In genomic region chr12:122827258-122827657, GRCh38 we compare ENCODE assay signal across 25 cellular contexts. TPM values are rescaled to one million over a fixed set of nuclear protein-coding genes. Genes with fewer than 3 reads are reported as not detected.
DNase-seq lines count a peak whose midpoint lies in the region; ATAC-seq and TF ChIP-seq lines count a peak whose summit lies in the region.
"Had no signal": no experiment of that assay in that cellular context is flagged by ENCODE, and none has a peak within 500 bp of the region (broad histone marks: within the 10 kb centered on the region; RNA-seq: fewer than 3 reads in every experiment).

No MANE protein-coding gene starts in this region.

- TF ChIP-seq CTCF in left ventricle myocardium inferior (IDR thresholded peaks at IDR 0.05; ENCODE audit: borderline replicate concordance) = no peak

- no peak for DNase-seq in right cardiac atrium
- no peak for DNase-seq in left ventricle myocardium inferior
- DNase-seq in SK-N-MC (ENCODE audit: low read depth, low spot score) = no peak
- DNase-seq in memory B cell (ENCODE audit: low spot score in 2 of 2) = no peak
- no peak for DNase-seq in SHP77 (lab: John Stamatoyannopoulos, UW)
- no peak for DNase-seq in NCI-H146 treated with DMSO at 0.1 percent for 48 hours (lab: John Stamatoyannopoulos, UW; ENCODE audit: unreplicated experiment)
- DNase-seq: activated CD8-positive, alpha-beta memory T cell treated with anti-CD3 and anti-CD28 coated beads, Interleukin-2, amount 10 ng/mL, durations not matched to agents 7 days and 5 days; activated naive CD8-positive, alpha-beta T cell treated with anti-CD3 and anti-CD28 coated beads, Interleukin-2, amount 10 ng/mL, durations not matched to agents 7 days and 5 days; foreskin fibroblast; KBM-7; kidney; NCI-H1105; NCI-H2107; NCI-H524; PC-9; SK-N-SH; stimulated activated naive CD4-positive, alpha-beta T cell treated with Interleukin-2 at 50 U/mL for 16 hours; T1000 had no signal

- no peak overlapping the region for H3K27ac Mint-ChIP-seq in memory B cell
- H3K27ac Mint-ChIP-seq: activated CD8-positive, alpha-beta memory T cell treated with anti-CD3 and anti-CD28 coated beads, Interleukin-2, amount 10 ng/mL, durations not matched to agents 7 days and 5 days; activated naive CD8-positive, alpha-beta T cell treated with anti-CD3 and anti-CD28 coated beads, Interleukin-2, amount 10 ng/mL, durations not matched to agents 7 days and 5 days; activated T-helper 2 cell treated with anti-CD3 and anti-CD28 coated beads, Interferon-gamma antibody, Interleukin-2, Interleukin-4, amounts not matched to agents 10 μg/mL and 5 μg/mL and 100 μg/mL, durations not matched to agents 14 hours and 24 hours and 36 hours; dendritic cell treated with granulocyte-macrophage colony-stimulating factor and Interleukin-4, amounts not matched to agents 40 ng/mL and 50 ng/mL, for 4 days had no signal

- intact Hi-C loops in right cardiac atrium (cut with DNase I) (no loop called here), left ventricle myocardium inferior (cut with micrococcal nuclease) (no loop called here)

- peak overlapping the region; percentile 20 for H3K4me3 ChIP-seq in right cardiac atrium (ENCODE audit: low read length)
- no peak overlapping the region for H3K4me3 ChIP-seq in left ventricle myocardium inferior
- 0 out of 2 replicates have a peak overlapping the region, but pooled peaks have one; percentile 17 for H3K4me3 ChIP-seq in SK-N-MC
- H3K4me3 ChIP-seq: PC-9 had no signal

- H3K27me3 Mint-ChIP-seq in memory B cell = peaks cover 2% of the 10 kb centered on the region

- H3K9me3 ChIP-seq in right cardiac atrium (ENCODE audit: control insufficient read depth, low read length) = no peaks in the 10 kb centered on the region
- no peaks in the 10 kb centered on the region for H3K9me3 ChIP-seq in left ventricle myocardium inferior (replicated peaks)
- no peaks in the 10 kb centered on the region for H3K9me3 ChIP-seq in SK-N-MC (ENCODE audit: low read depth, low read length)
- H3K9me3 ChIP-seq: sigmoid colon, SK-N-SH had no signal

- H3K9me3 Mint-ChIP-seq in memory B cell = no peaks in the 10 kb centered on the region
- H3K9me3 Mint-ChIP-seq: activated naive CD8-positive, alpha-beta T cell treated with anti-CD3 and anti-CD28 coated beads, Interleukin-2, amount 10 ng/mL, durations not matched to agents 7 days and 5 days; activated T-helper 2 cell treated with anti-CD3 and anti-CD28 coated beads, Interferon-gamma antibody, Interleukin-2, Interleukin-4, amounts not matched to agents 10 μg/mL and 5 μg/mL and 100 μg/mL, durations not matched to agents 14 hours and 24 hours and 36 hours; dendritic cell treated with granulocyte-macrophage colony-stimulating factor and Interleukin-4, amounts not matched to agents 40 ng/mL and 50 ng/mL, for 4 days had no signal

- no peaks in the 10 kb centered on the region for H3K36me3 Mint-ChIP-seq in memory B cell
- H3K36me3 Mint-ChIP-seq: activated CD8-positive, alpha-beta memory T cell treated with anti-CD3 and anti-CD28 coated beads, Interleukin-2, amount 10 ng/mL, durations not matched to agents 7 days and 5 days; activated naive CD8-positive, alpha-beta T cell treated with anti-CD3 and anti-CD28 coated beads, Interleukin-2, amount 10 ng/mL, durations not matched to agents 7 days and 5 days had no signal

- H3K4me3 Mint-ChIP-seq in memory B cell = no peak overlapping the region
- H3K4me3 Mint-ChIP-seq: activated CD8-positive, alpha-beta memory T cell treated with anti-CD3 and anti-CD28 coated beads, Interleukin-2, amount 10 ng/mL, durations not matched to agents 7 days and 5 days; activated naive CD8-positive, alpha-beta T cell treated with anti-CD3 and anti-CD28 coated beads, Interleukin-2, amount 10 ng/mL, durations not matched to agents 7 days and 5 days; dendritic cell treated with granulocyte-macrophage colony-stimulating factor and Interleukin-4, amounts not matched to agents 40 ng/mL and 50 ng/mL, for 4 days had no signal

- H3K36me3 ChIP-seq in left ventricle myocardium inferior (no peaks in the 10 kb centered on the region), SK-N-MC (ENCODE audit: insufficient read depth, low read length) (no peaks in the 10 kb centered on the region)
- H3K36me3 ChIP-seq: sigmoid colon had no signal

- peak overlapping the region; percentile 68 for H3K9ac ChIP-seq in SK-N-MC (ENCODE audit: insufficient read length)
- H3K9ac ChIP-seq: SK-N-SH had no signal

- H3K27me3 ChIP-seq in right cardiac atrium (ENCODE audit: control insufficient read depth, insufficient read depth) (no peaks in the 10 kb centered on the region), left ventricle myocardium inferior (ENCODE audit: low read depth) (no peaks in the 10 kb centered on the region)
- H3K27me3 ChIP-seq: sigmoid colon had no signal

- no peak overlapping the region for H3K27ac ChIP-seq in right cardiac atrium (ENCODE audit: low read length)
- H3K27ac ChIP-seq in left ventricle myocardium inferior (replicated peaks) = no peak overlapping the region
- no peak overlapping the region for H3K27ac ChIP-seq in SK-N-MC
- H3K27ac ChIP-seq: C4-2B, PC-9, sigmoid colon had no signal

- 41% methylated on average over 5 of the region's 5 CpGs for WGBS in right cardiac atrium

- no peak for ATAC-seq in right cardiac atrium
- peak; percentile 34 for ATAC-seq in memory B cell (ENCODE audit: low read depth)
- ATAC-seq in HG03460 (IDR thresholded peaks at IDR 0.05; ENCODE audit: unreplicated experiment) = no peak
- ATAC-seq in activated CD4-positive, CD25-positive, alpha-beta regulatory T cell treated with anti-CD3 and anti-CD28 coated beads, Interleukin-2, amount 50 U/mL, for 24 hours = no peak
- ATAC-seq: activated CD8-positive, alpha-beta memory T cell treated with anti-CD3 and anti-CD28 coated beads, Interleukin-2, amount 10 ng/mL, durations not matched to agents 7 days and 5 days; HCT116 had no signal

- H3K4me1 ChIP-seq in right cardiac atrium (ENCODE audit: control insufficient read depth, insufficient read depth, low read length) (no peaks in the 10 kb centered on the region), left ventricle myocardium inferior (no peaks in the 10 kb centered on the region)
- H3K4me1 ChIP-seq: sigmoid colon had no signal

- H3K4me1 Mint-ChIP-seq in memory B cell = peaks cover 16% of the 10 kb centered on the region
- H3K4me1 Mint-ChIP-seq: activated CD8-positive, alpha-beta memory T cell treated with anti-CD3 and anti-CD28 coated beads, Interleukin-2, amount 10 ng/mL, durations not matched to agents 7 days and 5 days had no signal

RNA-seq across cellular contexts. Expression of gene HIP1R, which starts 8.0 kb away (rescaled TPM):
- total RNA-seq in right cardiac atrium (10 to 100 TPM; 25.0 to 48.7 (median 34.2) TPM), left ventricle myocardium inferior (11.2 TPM)
- polyA plus RNA-seq in right cardiac atrium = 34.9 TPM

RNA-seq across cellular contexts. Expression of gene CCDC62, which starts 52.9 kb away (rescaled TPM):
- 1 to 10 TPM in 2 of 4 donors, under 1 TPM in 2; 0.88 to 1.4 (median 1.1) TPM for total RNA-seq in right cardiac atrium
- 0.07 TPM for polyA plus RNA-seq in right cardiac atrium
- total RNA-seq in left ventricle myocardium inferior = 0.60 TPM
